8 cellular contexts compared by ENCODE assay signal in the genomic region with DNA sequence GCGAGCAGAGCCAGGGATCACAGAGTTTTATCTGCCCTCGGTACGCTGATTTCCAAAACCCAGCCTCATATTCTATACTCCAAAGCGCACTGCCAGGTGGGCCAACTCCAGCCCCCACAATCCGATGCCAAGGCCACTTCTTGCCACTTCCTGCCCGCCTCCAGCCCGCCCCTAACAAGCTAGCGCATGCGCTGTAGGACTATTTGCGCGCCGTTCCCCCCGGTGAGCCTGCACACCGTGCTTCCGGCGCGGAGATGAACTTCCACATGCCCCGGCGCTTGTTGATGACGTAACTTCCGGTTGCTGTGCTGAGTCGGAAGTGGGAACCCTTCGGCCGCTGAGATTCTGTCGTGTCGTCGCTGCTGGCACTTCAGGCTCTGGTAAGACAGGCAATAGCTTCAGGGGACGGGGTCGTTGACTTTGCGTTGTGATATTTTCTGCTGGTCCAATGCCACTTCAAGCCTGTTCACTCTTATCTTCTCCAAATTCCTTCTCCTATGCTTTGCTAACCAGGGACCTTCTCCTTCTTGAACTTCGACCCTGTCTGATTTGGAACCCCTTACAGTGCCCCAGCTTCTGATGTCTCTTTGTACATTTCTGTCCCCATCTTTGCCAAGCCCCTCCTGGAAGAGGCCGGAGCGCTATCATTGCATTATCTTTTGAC. TPM values are rescaled to one million over a fixed set of nuclear protein-coding genes. Genes with fewer than 3 reads are reported as not detected.
DNase-seq lines count a peak whose midpoint lies in the region; ATAC-seq and TF ChIP-seq lines count a peak whose summit lies in the region.

Gene UBE4A (plus strand): TSS at position 306 of the 664 bp plus-strand sequence. CDS start 5,481 bp downstream, outside the sequence.

- H3K9ac ChIP-seq in parathyroid adenoma: peak within 1 kb of the TSS; percentile 19

- H3K4me3 ChIP-seq in GM08714 (ENCODE audit: low read length) (peak within 1 kb of the TSS; percentile 99), cardiac muscle cell (peak within 1 kb of the TSS; percentile 82), parathyroid adenoma (ENCODE audit: low read depth, low read length) (peak within 1 kb of the TSS; percentile 94), tibial nerve (peak within 1 kb of the TSS; percentile 59 to 90 (median 64))

- TF ChIP-seq POLR2A in tibial nerve (IDR thresholded peaks at IDR 0.05): peak; percentile 19 to 50

- H3K4me3 Mint-ChIP-seq in activated naive CD8-positive, alpha-beta T cell treated with anti-CD3 and anti-CD28 coated beads, Interleukin-2, amount 50 U/mL, for 24 hours: peak within 1 kb of the TSS; percentile 100

- TF ChIP-seq CTCF in cardiac muscle cell (IDR thresholded peaks at IDR 0.05; ENCODE audit: low read depth, low read length): no peak
- TF ChIP-seq CTCF in parathyroid adenoma (IDR thresholded peaks at IDR 0.05): no peak
- peak in 1 of 5 experiments; percentile 34 for TF ChIP-seq CTCF in tibial nerve (IDR thresholded peaks at IDR 0.05)

- TF ChIP-seq EP300 in tibial nerve (IDR thresholded peaks at IDR 0.05): peak; percentile 81 to 95

- 3 to 6% methylated on average over 32 to 33 of the region's 33 CpGs for WGBS in tibial nerve, 2 donors

- no peaks in the 10 kb centered on the region for H3K36me3 ChIP-seq in cardiac muscle cell
- no peaks in the 10 kb centered on the region for H3K36me3 ChIP-seq in parathyroid adenoma (ENCODE audit: control insufficient read depth, insufficient read depth, low read length)
- no peaks in the 10 kb centered on the region for H3K36me3 ChIP-seq in tibial nerve

- H3K27me3 ChIP-seq in cardiac muscle cell: peaks cover 25% of the 10 kb centered on the region
- no peaks in the 10 kb centered on the region for H3K27me3 ChIP-seq in parathyroid adenoma (ENCODE audit: control insufficient read depth, insufficient read depth, low read length)
- no peaks in the 10 kb centered on the region for H3K27me3 ChIP-seq in tibial nerve

- H3K4me2 ChIP-seq in parathyroid adenoma (ENCODE audit: low read length): peak within 1 kb of the TSS; percentile 81

- H3K27ac Mint-ChIP-seq in activated naive CD8-positive, alpha-beta T cell treated with anti-CD3 and anti-CD28 coated beads, Interleukin-2, amount 50 U/mL, for 24 hours: peak within 1 kb of the TSS; percentile 97

- no peaks in the 10 kb centered on the region for H3K9me3 Mint-ChIP-seq in activated naive CD8-positive, alpha-beta T cell treated with anti-CD3 and anti-CD28 coated beads, Interleukin-2, amount 50 U/mL, for 24 hours

- H3K4me1 Mint-ChIP-seq in activated naive CD8-positive, alpha-beta T cell treated with anti-CD3 and anti-CD28 coated beads, Interleukin-2, amount 50 U/mL, for 24 hours: peaks cover 49% of the 10 kb centered on the region

- H2AFZ ChIP-seq in parathyroid adenoma: peak within 1 kb of the TSS; percentile 90

- H3K9me3 ChIP-seq in cardiac muscle cell (ENCODE audit: low read depth): no peaks in the 10 kb centered on the region
- H3K9me3 ChIP-seq in parathyroid adenoma (ENCODE audit: control insufficient read depth, low read length): no peaks in the 10 kb centered on the region
- no peaks in the 10 kb centered on the region for H3K9me3 ChIP-seq in tibial nerve

- ATAC-seq in HG02623 (IDR thresholded peaks at IDR 0.05; ENCODE audit: unreplicated experiment): peak; percentile 97
- peak; percentile 92 for ATAC-seq in activated naive CD8-positive, alpha-beta T cell treated with anti-CD3 and anti-CD28 coated beads, Interleukin-2, amount 50 U/mL, for 24 hours

- peaks cover 15% of the 10 kb centered on the region for H3K36me3 Mint-ChIP-seq in activated naive CD8-positive, alpha-beta T cell treated with anti-CD3 and anti-CD28 coated beads, Interleukin-2, amount 50 U/mL, for 24 hours (ENCODE audit: low read depth)

- peak within 1 kb of the TSS; percentile 46 for H3K27ac ChIP-seq in cardiac muscle cell
- peak within 1 kb of the TSS; percentile 53 for H3K27ac ChIP-seq in parathyroid adenoma
- H3K27ac ChIP-seq in tibial nerve: peak within 1 kb of the TSS in 3 of 4 donors; percentile 51 to 78 (median 75)

- peaks cover 12% of the 10 kb centered on the region for H3K79me2 ChIP-seq in parathyroid adenoma

- H3K4me1 ChIP-seq in cardiac muscle cell (ENCODE audit: low read depth) (no peaks in the 10 kb centered on the region), parathyroid adenoma (no peaks in the 10 kb centered on the region), tibial nerve (peaks cover 0 to 38% (median 9%) of the 10 kb centered on the region in 4 donors)

- H3K27me3 Mint-ChIP-seq in activated naive CD8-positive, alpha-beta T cell treated with anti-CD3 and anti-CD28 coated beads, Interleukin-2, amount 50 U/mL, for 24 hours: peaks cover 5% of the 10 kb centered on the region

- DNase-seq in NCI-H1417 treated with DMSO at 0.1 percent for 48 hours (lab: John Stamatoyannopoulos, UW) (peak; percentile 90), SW480 (ENCODE audit: low spot score) (peak; percentile 89), cardiac muscle cell (ENCODE audit: low read depth in 1 of 2, low spot score in 1 of 2) (peak; percentile 96 to 97), tibial nerve (ENCODE audit: low spot score in 2 of 2) (peak; percentile 95 to 99)
- DNase-seq in activated naive CD8-positive, alpha-beta T cell treated with anti-CD3 and anti-CD28 coated beads, Interleukin-2, amount 50 U/mL, for 24 hours: peak; percentile 99

RNA-seq across cellular contexts. Expression of gene UBE4A, which starts in this region (rescaled TPM):
- total RNA-seq in cardiac muscle cell (23.6 and 25.9 TPM in 2 replicates), tibial nerve (10 to 100 TPM; 38.4 to 48.5 (median 41.4) TPM)
- polyA plus RNA-seq in cardiac muscle cell: 17.4 and 26.6 TPM in 2 replicates

Comparison
In these comparisons a context has a peak if more than half of its experiments do, and no peak if none do; other contexts are left out.
1. Peak in every context shown above with its lines: DNase-seq, ATAC-seq, H3K4me3 ChIP-seq and H3K27ac ChIP-seq.